12 cellular contexts compared by ENCODE assay signal in genomic region chr1:39332291-39332690, GRCh38.
A peak's percentile ranks its signal among the peaks of the same experiment; 100 is the strongest.
DNase-seq lines count a peak whose midpoint lies in the region; ATAC-seq and TF ChIP-seq lines count a peak whose summit lies in the region.
"Had no signal": no experiment of that assay in that cellular context is flagged by ENCODE, and none has a peak within 500 bp of the region (broad histone marks: within the 10 kb centered on the region; RNA-seq: fewer than 3 reads in every experiment).

No MANE protein-coding gene starts in this region.

- POLR2A ChIA-PET in activated CD4-positive, alpha-beta memory T cell treated with anti-CD3 and anti-CD28 coated beads for 36 hours (lab: Charles Lee) = no interaction called here

- H2AFZ ChIP-seq in GM23248 = no peak overlapping the region
- no peak overlapping the region for H2AFZ ChIP-seq in parathyroid adenoma
- H2AFZ ChIP-seq: GM23338 had no signal

- H4K20me1 ChIP-seq in GM23248 (ENCODE audit: insufficient read depth) = no peaks in the 10 kb centered on the region; the same call in 1 of the 2 replicates

- no peaks in the 10 kb centered on the region for H3K27me3 Mint-ChIP-seq in activated CD4-positive, alpha-beta memory T cell treated with anti-CD3 and anti-CD28 coated beads for 36 hours
- H3K27me3 Mint-ChIP-seq in effector memory CD8-positive, alpha-beta T cell = no peaks in the 10 kb centered on the region

- H3K4me2 ChIP-seq in GM23248 (ENCODE audit: unreplicated experiment) (no peak overlapping the region), parathyroid adenoma (ENCODE audit: low read length) (no peak overlapping the region)
- H3K4me2 ChIP-seq: GM23338 had no signal

- intact Hi-C loops in activated CD4-positive, alpha-beta memory T cell treated with anti-CD3 and anti-CD28 coated beads for 36 hours (cut with micrococcal nuclease) = no loop called here

- H3K27ac Mint-ChIP-seq in activated CD4-positive, alpha-beta memory T cell treated with anti-CD3 and anti-CD28 coated beads for 36 hours = peak overlapping the region; percentile 57
- H3K27ac Mint-ChIP-seq in effector memory CD8-positive, alpha-beta T cell = peak overlapping the region; percentile 51 to 85
- H3K27ac Mint-ChIP-seq: GM23338 had no signal

- no peak for TF ChIP-seq CTCF in parathyroid adenoma (IDR thresholded peaks at IDR 0.05)

- H3K9ac ChIP-seq in GM23248 (no peak overlapping the region), parathyroid adenoma (no peak overlapping the region)

- no peaks in the 10 kb centered on the region for H3K9me3 ChIP-seq in GM23248 (ENCODE audit: low read depth)
- no peaks in the 10 kb centered on the region for H3K9me3 ChIP-seq in parathyroid adenoma (ENCODE audit: control insufficient read depth, low read length)
- H3K9me3 ChIP-seq: ascending aorta, SJCRH30 had no signal

- CTCF ChIA-PET in activated CD4-positive, alpha-beta memory T cell treated with anti-CD3 and anti-CD28 coated beads for 36 hours (lab: Charles Lee) = interaction anchor here (1.9 kb wide), 1 partner anchor 234 kb away, joined by 5 read pairs; no protein-coding TSS in a partner anchor

- no peaks in the 10 kb centered on the region for H3K9me2 ChIP-seq in GM23248 (ENCODE audit: insufficient read depth)

- no peaks in the 10 kb centered on the region for H3K79me2 ChIP-seq in GM23248 (ENCODE audit: insufficient read depth)
- H3K79me2 ChIP-seq in parathyroid adenoma = no peaks in the 10 kb centered on the region

- in situ Hi-C loops in GM23248 (cut with MboI) = no loop called here

- H3K4me1 ChIP-seq in GM23248 (ENCODE audit: insufficient read depth) = no peaks in the 10 kb centered on the region
- peaks cover 64% of the 10 kb centered on the region for H3K4me1 ChIP-seq in parathyroid adenoma
- H3K4me1 ChIP-seq: ascending aorta, SJCRH30 had no signal

- ATAC-seq in effector memory CD8-positive, alpha-beta T cell (replicated peaks) = no peak
- ATAC-seq: CD8-positive, alpha-beta T cell; GM23338 had no signal

- H3K4me3 Mint-ChIP-seq in activated CD4-positive, alpha-beta memory T cell treated with anti-CD3 and anti-CD28 coated beads for 36 hours = no peak overlapping the region
- H3K4me3 Mint-ChIP-seq in effector memory CD8-positive, alpha-beta T cell = peak overlapping the region in 1 of 2 donors; percentile 80
- H3K4me3 Mint-ChIP-seq: CD8-positive, alpha-beta T cell; GM23338 had no signal

- H3K27ac ChIP-seq in GM23248 (no peak overlapping the region), parathyroid adenoma (peak overlapping the region; percentile 99)
- H3K27ac ChIP-seq: ascending aorta, SJCRH30 had no signal

- H3K4me1 Mint-ChIP-seq in activated CD4-positive, alpha-beta memory T cell treated with anti-CD3 and anti-CD28 coated beads for 36 hours (ENCODE audit: low read depth) = peaks cover 53% of the 10 kb centered on the region
- peaks cover 23 to 72% of the 10 kb centered on the region in 2 donors for H3K4me1 Mint-ChIP-seq in effector memory CD8-positive, alpha-beta T cell (ENCODE audit: low read depth in 2 of 2)
- H3K4me1 Mint-ChIP-seq: GM23338 had no signal

- H3K36me3 Mint-ChIP-seq in activated CD4-positive, alpha-beta memory T cell treated with anti-CD3 and anti-CD28 coated beads for 36 hours = peaks cover 56% of the 10 kb centered on the region
- H3K36me3 Mint-ChIP-seq in effector memory CD8-positive, alpha-beta T cell (ENCODE audit: insufficient read depth) = peaks cover 46% of the 10 kb centered on the region

- DNase-seq in GM23248 (peak; percentile 43), H7 (no peak), GM19240 (ENCODE audit: insufficient read length, low spot score) (no peak), kidney tubule cell (ENCODE audit: low spot score) (no peak)
- DNase-seq in activated CD4-positive, alpha-beta memory T cell treated with anti-CD3 and anti-CD28 coated beads for 36 hours = no peak
- no peak for DNase-seq in effector memory CD8-positive, alpha-beta T cell
- DNase-seq: CD8-positive, alpha-beta T cell; SJCRH30; small intestine had no signal

- peaks cover 40% of the 10 kb centered on the region for H3K36me3 ChIP-seq in GM23248 (ENCODE audit: low read depth)
- no peaks in the 10 kb centered on the region for H3K36me3 ChIP-seq in parathyroid adenoma (ENCODE audit: control insufficient read depth, insufficient read depth, low read length)
- peaks cover 20% of the 10 kb centered on the region for H3K36me3 ChIP-seq in H7 (replicated peaks; ENCODE audit: control insufficient read depth, insufficient read depth, low read length)

- no peak overlapping the region for H3K4me3 ChIP-seq in GM23248
- no peak overlapping the region for H3K4me3 ChIP-seq in parathyroid adenoma (ENCODE audit: low read depth, low read length)
- H3K4me3 ChIP-seq in H7 (ENCODE audit: insufficient read depth, low read depth, low read length) = no peak overlapping the region
- H3K4me3 ChIP-seq: ascending aorta, GM23338, SJCRH30 had no signal

- 72 to 73% methylated on average over 2 of the region's 2 CpGs for WGBS in GM23248 (ENCODE audit: low coverage in 1 of 2, low lambda C conversion rate in 2 of 2, missing lambda C conversion rate in 2 of 2), 2 experiments

- H3K9me3 Mint-ChIP-seq in activated CD4-positive, alpha-beta memory T cell treated with anti-CD3 and anti-CD28 coated beads for 36 hours = no peaks in the 10 kb centered on the region
- no peaks in the 10 kb centered on the region for H3K9me3 Mint-ChIP-seq in effector memory CD8-positive, alpha-beta T cell
- H3K9me3 Mint-ChIP-seq: CD8-positive, alpha-beta T cell; GM23338 had no signal

- no peaks in the 10 kb centered on the region for H3K27me3 ChIP-seq in GM23248 (replicated peaks; ENCODE audit: insufficient read depth)
- no peaks in the 10 kb centered on the region for H3K27me3 ChIP-seq in parathyroid adenoma (ENCODE audit: control insufficient read depth, insufficient read depth, low read length)
- H3K27me3 ChIP-seq in H7 (ENCODE audit: control insufficient read depth, insufficient read depth, low read length) = no peaks in the 10 kb centered on the region
- H3K27me3 ChIP-seq: ascending aorta, SJCRH30 had no signal

- 0 out of 2 replicates have a peak, but pooled peaks cover 10% of the 10 kb centered on the region for H3F3A ChIP-seq in GM23248 (ENCODE audit: insufficient read depth)
